8 cellular contexts compared by ENCODE assay signal in genomic region chr4:30716158-30716557, GRCh38. TPM values are rescaled to one million over a fixed set of nuclear protein-coding genes. Genes with fewer than 3 reads are reported as not detected.
DNase-seq lines count a peak whose midpoint lies in the region; ATAC-seq, FAIRE-seq and TF ChIP-seq lines count a peak whose summit lies in the region.

No MANE protein-coding gene starts in this region.

- H3K4me3 ChIP-seq in A673 (ENCODE audit: low read depth, low read length, poor library complexity, severe bottlenecking) (peak overlapping the region; percentile 45), GM08714 (ENCODE audit: low read length) (peak overlapping the region; percentile 60; the same call in 1 of the 2 replicates), endothelial cell of umbilical vein (replicated peaks in 1 of 3; ENCODE audit: insufficient read depth in 1 of 3, low read depth in 1 of 3, low read length in 3 of 3) (peak overlapping the region; percentile 47 to 73 (median 70)), ovary (peak overlapping the region; percentile 57), gastrocnemius medialis (peak overlapping the region in 2 of 4 donors; percentile 23 to 39)

- no peaks in the 10 kb centered on the region for H3K9me3 ChIP-seq in A673 (ENCODE audit: low read depth, low read length, poor library complexity, severe bottlenecking)
- no peaks in the 10 kb centered on the region for H3K9me3 ChIP-seq in endothelial cell of umbilical vein (replicated peaks; ENCODE audit: control insufficient read depth, insufficient read depth, low read length)
- H3K9me3 ChIP-seq in ovary: no peaks in the 10 kb centered on the region
- H3K9me3 ChIP-seq in gastrocnemius medialis: no peaks in the 10 kb centered on the region

- peak overlapping the region; percentile 31 for H2AFZ ChIP-seq in endothelial cell of umbilical vein (ENCODE audit: low read depth, low read length)

- no peak for ATAC-seq in GM19455 (IDR thresholded peaks at IDR 0.05; ENCODE audit: unreplicated experiment)
- ATAC-seq in gastrocnemius medialis: no peak

- H3K36me3 ChIP-seq in A673 (ENCODE audit: insufficient read depth, low read length, poor library complexity, severe bottlenecking): no peaks in the 10 kb centered on the region
- H3K36me3 ChIP-seq in endothelial cell of umbilical vein (ENCODE audit: control insufficient read depth in 2 of 2, extremely low read depth in 1 of 2, insufficient read depth in 2 of 2, low read length in 2 of 2): no peaks in the 10 kb centered on the region
- H3K36me3 ChIP-seq in ovary: no peaks in the 10 kb centered on the region
- no peaks in the 10 kb centered on the region for H3K36me3 ChIP-seq in gastrocnemius medialis

- no peak for TF ChIP-seq EP300 in ovary (IDR thresholded peaks at IDR 0.05)

- BruUV-seq in A673 (replicated peaks; lab: Mats Ljungman, UMichigan): no TSS peak
- BruUV-seq in endothelial cell of umbilical vein (replicated peaks; lab: Mats Ljungman, UMichigan): no TSS peak

- POLR2A ChIA-PET in A673 (lab: Charles Lee; ENCODE audit: low non-redundant PET) (interaction anchor here (0.7 kb wide), 2 partner anchors 255 to 640 kb away, joined by 3 read pairs; no protein-coding TSS in a partner anchor), endothelial cell of umbilical vein (lab: Charles Lee) (no interaction called here)

- TF ChIP-seq POLR2A in endothelial cell of umbilical vein (IDR thresholded peaks at IDR 0.05; ENCODE audit: low read depth, low read length) (no peak), ovary (IDR thresholded peaks at IDR 0.05) (no peak), gastrocnemius medialis (IDR thresholded peaks at IDR 0.05) (no peak)

- intact Hi-C loops in A673 (cut with micrococcal nuclease; ENCODE audit: unreplicated experiment): loop anchor here (5.0 to 10.0 kb wide), 4 partner anchors 369 to 979 kb away; no protein-coding TSS in a partner anchor
- intact Hi-C loops in endothelial cell of umbilical vein (cut with micrococcal nuclease): loop anchor here (1.0 to 10.0 kb wide), 10 partner anchors 79 to 1481 kb away; no protein-coding TSS in a partner anchor
- intact Hi-C loops in ovary (cut with DNase I): no loop called here
- intact Hi-C loops in gastrocnemius medialis (cut with DNase I; ENCODE audit: low total_unique reads): no loop called here

- FAIRE-seq in endothelial cell of umbilical vein (lab: Jason Lieb, UNC): peak; percentile 68

- no peaks in the 10 kb centered on the region for H3K9me1 ChIP-seq in endothelial cell of umbilical vein (replicated peaks; ENCODE audit: control insufficient read depth, extremely low read depth, insufficient read depth, low read length)

- CTCF ChIA-PET in A673 (lab: Charles Lee) (interaction anchor here (0.7 kb wide), 2 partner anchors 250 to 424 kb away, joined by 3 read pairs; no protein-coding TSS in a partner anchor), endothelial cell of umbilical vein (lab: Charles Lee) (interaction anchor here (2.7 kb wide), 1 partner anchor 959 kb away, joined by 24 read pairs; no protein-coding TSS in a partner anchor)

- WGBS in ovary, 3 donors: 3 to 5% (median 4%) methylated on average over 6 of the region's 6 CpGs

- H3K9ac ChIP-seq in endothelial cell of umbilical vein (replicated peaks; ENCODE audit: extremely low read depth, insufficient read depth, low read length): peak overlapping the region; percentile 38

- DNase-seq in A673 (ENCODE audit: low spot score) (peak; percentile 78), OCI-M2 (lab: John Stamatoyannopoulos, UW; ENCODE audit: unreplicated experiment) (peak; percentile 9), endothelial cell of umbilical vein (ENCODE audit: low read depth, low spot score) (peak; percentile 63), ovary (no peak), NCI-H1048 (lab: John Stamatoyannopoulos, UW) (no peak), gastrocnemius medialis (no peak)

- peaks cover 25% of the 10 kb centered on the region for H3K4me1 ChIP-seq in A673 (ENCODE audit: insufficient read depth, low read length, poor library complexity, severe bottlenecking)
- H3K4me1 ChIP-seq in endothelial cell of umbilical vein (ENCODE audit: control insufficient read depth, extremely low read depth, insufficient read depth, low read length): peaks cover 13% of the 10 kb centered on the region
- H3K4me1 ChIP-seq in ovary (ENCODE audit: insufficient read depth): no peaks in the 10 kb centered on the region
- H3K4me1 ChIP-seq in gastrocnemius medialis: peaks cover 12 to 13% of the 10 kb centered on the region in 2 donors

- peak overlapping the region; percentile 91 for H3K4me2 ChIP-seq in endothelial cell of umbilical vein (ENCODE audit: insufficient read depth, low read length)

- peak overlapping the region; percentile 85 for H3K27ac ChIP-seq in A673 (ENCODE audit: low read depth, low read length, poor library complexity, severe bottlenecking)
- peak overlapping the region; percentile 24 for H3K27ac ChIP-seq in endothelial cell of umbilical vein (ENCODE audit: insufficient read depth, low read depth, low read length)
- H3K27ac ChIP-seq in ovary: no peak overlapping the region
- H3K27ac ChIP-seq in gastrocnemius medialis: no peak overlapping the region

- H3K79me2 ChIP-seq in endothelial cell of umbilical vein (ENCODE audit: control insufficient read depth, insufficient read depth, low read length): peaks cover 6% of the 10 kb centered on the region

- dilution Hi-C loops in endothelial cell of umbilical vein (cut with MboI; ENCODE audit: extremely low pct_ligation_motif_present, low sequenced_read_pairs): no loop called here

- no peaks in the 10 kb centered on the region for H3K27me3 ChIP-seq in A673 (replicated peaks; ENCODE audit: insufficient read depth, low read depth, low read length, poor library complexity)
- H3K27me3 ChIP-seq in endothelial cell of umbilical vein (ENCODE audit: control insufficient read depth in 2 of 2, insufficient read depth in 2 of 2, low read length in 2 of 2): no peaks in the 10 kb centered on the region
- H3K27me3 ChIP-seq in ovary: no peaks in the 10 kb centered on the region
- H3K27me3 ChIP-seq in gastrocnemius medialis: peaks cover 40 to 48% (median 42%) of the 10 kb centered on the region in 3 donors

- in situ Hi-C loops in gastrocnemius medialis (cut with MboI; ENCODE audit: low sequenced_read_pairs in 4 of 4): no loop called here

- no peaks in the 10 kb centered on the region for H4K20me1 ChIP-seq in endothelial cell of umbilical vein (replicated peaks; ENCODE audit: control insufficient read depth, extremely low read depth, insufficient read depth, low read length)

- TF ChIP-seq CTCF in A673 (conservative IDR thresholded peaks at IDR 0.05; ENCODE audit: low read depth, low read length) (peak; percentile 71), endothelial cell of umbilical vein (IDR thresholded peaks at IDR 0.05; ENCODE audit: extremely low read depth in 1 of 2, insufficient read depth in 1 of 2, low read depth in 1 of 2, low read length in 2 of 2) (peak; percentile 31 to 35), ovary (IDR thresholded peaks at IDR 0.05) (peak in 1 of 3 donors; percentile 11), gastrocnemius medialis (IDR thresholded peaks at IDR 0.05 in 4 of 5, conservative IDR thresholded peaks at IDR 0.05 in 1 of 5) (no peak)

TF ChIP-seq in endothelial cell of umbilical vein, 7 proteins besides CTCF, POLR2A, EP300 and RAD21:
- no peak for TF ChIP-seq GATA2 (IDR thresholded peaks at IDR 0.05; ENCODE audit: insufficient read depth, insufficient read length, low read depth, low read length)
- TF ChIP-seq POLR2AphosphoS5 (IDR thresholded peaks at IDR 0.05; ENCODE audit: insufficient read depth, low read depth, low read length): no peak
TF ChIP-seq in endothelial cell of umbilical vein: peak in this region for 0.

RNA-seq across cellular contexts. Expression of gene PCDH7, which starts 4.0 kb away (rescaled TPM):
- total RNA-seq in A673 (2021) (218 and 224 TPM in 2 replicates), endothelial cell of umbilical vein (16.6 and 21.0 TPM in 2 replicates), ovary (10 to 100 TPM in 5 of 7 donors, 1 to 10 TPM in 2; 3.7 to 35.2 (median 17.5) TPM), gastrocnemius medialis (under 1 TPM in 3 of 4 donors, not detected in 1; 0.29 to 0.39 (median 0.39) TPM)
- polyA plus RNA-seq in endothelial cell of umbilical vein (9.5 and 11.1 TPM in 2 replicates), ovary (1 to 10 TPM; 5.9 to 6.3 TPM)
- polyA plus RNA-seq in endothelial cell of umbilical vein (2011; cell fraction: cytosol; rRNA removed): 10.1 and 10.3 TPM in 2 replicates
- polyA plus RNA-seq in endothelial cell of umbilical vein (2011; cell fraction: nucleus; rRNA removed): 13.6 and 13.7 TPM in 2 replicates
- 2.9 and 6.6 TPM in 2 replicates for polyA plus RNA-seq in endothelial cell of umbilical vein (2012)
- polyA minus RNA-seq in endothelial cell of umbilical vein: 33.1 and 35.9 TPM in 2 replicates
- 13.4 TPM for polyA minus RNA-seq in endothelial cell of umbilical vein (2011; cell fraction: cytosol; rRNA and poly(A)+ RNA removed)
- polyA minus RNA-seq in endothelial cell of umbilical vein (2011; cell fraction: nucleus; rRNA and poly(A)+ RNA removed): 61.7 and 67.5 TPM in 2 replicates

Comparison
In these comparisons a context has a peak if more than half of its experiments do, and no peak if none do; other contexts are left out.
1. DNase-seq: peak in A673 (single experiment), OCI-M2 (single experiment) and endothelial cell of umbilical vein (single experiment); none in ovary (0 of 5), NCI-H1048 (single experiment) and gastrocnemius medialis (0 of 2).
2. H3K27ac ChIP-seq: peak in A673 (single experiment) and endothelial cell of umbilical vein (single experiment); none in ovary (0 of 2) and gastrocnemius medialis (0 of 4).
3. CTCF ChIP-seq: peak in A673 (single experiment) and endothelial cell of umbilical vein (2 of 2); none in gastrocnemius medialis (0 of 5).
4. intact Hi-C loops: an anchor here in A673 (5.0 to 10.0 kb wide) and endothelial cell of umbilical vein (1.0 to 10.0 kb wide); none called in ovary and gastrocnemius medialis.